8 cellular contexts compared by ENCODE assay signal in the genomic region with DNA sequence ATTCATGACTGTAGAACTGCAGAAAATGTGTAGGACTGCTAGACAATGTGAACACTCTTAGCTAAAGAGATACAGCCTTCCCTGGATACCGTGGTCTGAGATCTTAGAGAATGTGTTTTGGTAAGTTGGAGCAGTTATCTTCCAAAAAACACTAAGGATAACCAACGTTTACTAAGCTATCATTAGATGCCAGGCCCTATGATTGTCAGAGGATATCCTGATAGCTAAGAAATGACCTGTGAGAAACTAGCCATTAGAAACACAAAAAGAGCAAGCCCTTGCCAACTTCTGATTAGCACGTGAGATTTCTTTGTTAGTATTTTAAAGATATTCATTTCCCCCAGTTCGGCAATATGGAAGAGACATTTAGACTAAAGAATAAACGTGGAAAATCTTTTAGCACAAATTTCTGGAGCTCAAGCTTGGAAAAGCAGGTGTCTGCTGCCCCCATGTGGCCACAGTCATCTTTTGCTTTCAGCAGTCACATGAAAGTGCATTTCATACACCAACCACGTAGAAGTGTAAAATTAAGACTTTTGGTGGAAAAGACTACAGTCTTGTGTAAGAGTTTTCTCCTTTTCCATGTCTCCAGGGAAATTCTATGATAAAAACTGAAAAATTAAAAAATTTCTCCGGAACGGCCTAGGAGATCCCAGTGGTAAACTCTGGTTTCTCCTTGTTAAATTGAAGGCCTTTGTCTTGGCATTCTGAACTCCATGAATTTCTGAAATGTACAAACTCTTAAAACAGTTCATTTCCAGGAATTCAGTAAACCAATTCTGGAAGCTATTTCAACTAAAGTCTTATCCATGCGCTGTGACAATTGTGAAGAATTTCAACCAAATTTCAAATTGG.
DNase-seq lines count a peak whose midpoint lies in the region; ATAC-seq and TF ChIP-seq lines count a peak whose summit lies in the region.

No MANE protein-coding gene starts in this region.

- H3K27ac ChIP-seq in SK-N-MC, result peak overlapping the region; percentile 64

- H3K4me1 Mint-ChIP-seq in activated naive CD8-positive, alpha-beta T cell treated with anti-CD3 and anti-CD28 coated beads, Interleukin-2, amount 50 U/mL, for 24 hours, result no peaks in the 10 kb centered on the region

- H3K9me3 ChIP-seq in SK-N-MC (ENCODE audit: low read depth, low read length), result no peaks in the 10 kb centered on the region

- no peak overlapping the region for H3K4me3 Mint-ChIP-seq in activated naive CD8-positive, alpha-beta T cell treated with anti-CD3 and anti-CD28 coated beads, Interleukin-2, amount 50 U/mL, for 24 hours

- H3K36me3 Mint-ChIP-seq in activated naive CD8-positive, alpha-beta T cell treated with anti-CD3 and anti-CD28 coated beads, Interleukin-2, amount 50 U/mL, for 24 hours (ENCODE audit: low read depth), result no peaks in the 10 kb centered on the region

- H3K9ac ChIP-seq in SK-N-MC (ENCODE audit: insufficient read length), result peak overlapping the region; percentile 35

- H3K27me3 Mint-ChIP-seq in activated naive CD8-positive, alpha-beta T cell treated with anti-CD3 and anti-CD28 coated beads, Interleukin-2, amount 50 U/mL, for 24 hours, result no peaks in the 10 kb centered on the region

- H3K9me3 Mint-ChIP-seq in activated naive CD8-positive, alpha-beta T cell treated with anti-CD3 and anti-CD28 coated beads, Interleukin-2, amount 50 U/mL, for 24 hours, result no peaks in the 10 kb centered on the region

- H3K27ac Mint-ChIP-seq in activated naive CD8-positive, alpha-beta T cell treated with anti-CD3 and anti-CD28 coated beads, Interleukin-2, amount 50 U/mL, for 24 hours, result no peak overlapping the region

- DNase-seq in DMS114 treated with DMSO at 0.1 percent for 48 hours (lab: John Stamatoyannopoulos, UW; ENCODE audit: unreplicated experiment), result peak; percentile 20
- peak; percentile 22 for DNase-seq in HuH-7 (ENCODE audit: low spot score)
- DNase-seq in SK-N-MC (ENCODE audit: low read depth, low spot score), result peak; percentile 57
- DNase-seq in activated naive CD8-positive, alpha-beta T cell treated with anti-CD3 and anti-CD28 coated beads, Interleukin-2, amount 50 U/mL, for 24 hours, result peak; percentile 68
- peak; percentile 75 for DNase-seq in left ventricle myocardium superior
- peak; percentile 20 for DNase-seq in retinal pigment epithelial cell (ENCODE audit: low read depth)

- intact Hi-C loops in left ventricle myocardium superior (cut with micrococcal nuclease), result no loop called here

- no peak overlapping the region for H3K4me3 ChIP-seq in SK-N-MC
- no peak overlapping the region for H3K4me3 ChIP-seq in retinal pigment epithelial cell (ENCODE audit: low read length)

- no peak for ATAC-seq in activated naive CD8-positive, alpha-beta T cell treated with anti-CD3 and anti-CD28 coated beads, Interleukin-2, amount 50 U/mL, for 24 hours
- no peak for ATAC-seq in left ventricle myocardium superior
- ATAC-seq in HG02973 (IDR thresholded peaks at IDR 0.05; ENCODE audit: unreplicated experiment), result no peak
- no peak for ATAC-seq in GM19467 (IDR thresholded peaks at IDR 0.05; ENCODE audit: unreplicated experiment)

- peak; percentile 83 for TF ChIP-seq CTCF in retinal pigment epithelial cell (conservative IDR thresholded peaks at IDR 0.05; ENCODE audit: low read depth, low read length)

- no peaks in the 10 kb centered on the region for H3K36me3 ChIP-seq in SK-N-MC (ENCODE audit: insufficient read depth, low read length)

Comparison
In these comparisons a context has a peak if more than half of its experiments do, and no peak if none do; other contexts are left out.
1. DNase-seq: peak in every context shown above with its lines; median percentile 75 in left ventricle myocardium superior; 68 in activated naive CD8-positive, alpha-beta T cell treated with anti-CD3 and anti-CD28 coated beads, Interleukin-2, amount 50 U/mL, for 24 hours; 57 in SK-N-MC; 22 in HuH-7; 20 in DMS114 treated with DMSO at 0.1 percent for 48 hours; 20 in retinal pigment epithelial cell.